ENCODE assay signal across 9 cellular contexts in the genomic region with DNA sequence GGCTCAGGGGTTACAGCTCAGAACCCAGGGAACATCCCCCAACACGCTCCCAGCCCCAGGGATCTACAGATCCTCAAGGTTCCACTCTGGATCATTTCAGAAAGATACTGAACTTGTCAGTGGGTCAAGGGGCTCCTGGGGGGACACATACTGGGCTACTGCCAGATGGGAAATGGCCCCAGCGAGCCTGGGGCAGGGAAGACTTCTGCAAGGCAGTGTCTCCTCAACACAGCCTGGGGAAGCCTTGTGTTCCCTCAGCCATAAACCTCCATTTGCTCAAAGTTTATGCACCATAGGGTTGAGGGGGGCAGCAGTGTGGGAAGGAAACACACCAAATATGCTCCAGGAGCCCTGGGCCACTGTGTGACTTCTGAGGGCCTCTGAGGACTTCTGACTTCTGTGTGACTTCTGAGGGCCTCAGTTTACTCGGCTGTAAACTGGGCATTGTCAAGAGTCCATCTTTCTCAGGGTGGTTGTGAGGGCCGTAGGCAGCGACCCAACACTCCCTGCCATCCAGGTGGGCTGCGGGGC. TPM values are rescaled to one million over a fixed set of nuclear protein-coding genes. Genes with fewer than 3 reads are reported as not detected.
DNase-seq lines count a peak whose midpoint lies in the region; ATAC-seq and TF ChIP-seq lines count a peak whose summit lies in the region.
"Had no signal": no experiment of that assay in that cellular context is flagged by ENCODE, and none has a peak within 500 bp of the region (broad histone marks: within the 10 kb centered on the region; RNA-seq: fewer than 3 reads in every experiment).

No MANE protein-coding gene starts in this region.

- no peaks in the 10 kb centered on the region for H3K27me3 Mint-ChIP-seq in activated T-helper 17 cell treated with anti-CD3 and anti-CD28 coated beads, Interleukin-2, amount 50 U/mL, for 72 hours
- H3K27me3 Mint-ChIP-seq in memory B cell = no peaks in the 10 kb centered on the region

- H3K36me3 ChIP-seq in upper lobe of left lung = no peaks in the 10 kb centered on the region

- TF ChIP-seq CTCF in upper lobe of left lung (IDR thresholded peaks at IDR 0.05) = no peak

- peak overlapping the region; percentile 93 to 96 (median 94) for H3K27ac ChIP-seq in upper lobe of left lung
- H3K27ac ChIP-seq: epithelial cell of prostate had no signal

- H3K4me3 Mint-ChIP-seq in activated T-helper 17 cell treated with anti-CD3 and anti-CD28 coated beads, Interleukin-2, amount 50 U/mL, for 72 hours = peak overlapping the region; percentile 95
- H3K4me3 Mint-ChIP-seq in memory B cell = peak overlapping the region; percentile 86

- no peaks in the 10 kb centered on the region for H3K9me3 Mint-ChIP-seq in activated T-helper 17 cell treated with anti-CD3 and anti-CD28 coated beads, Interleukin-2, amount 50 U/mL, for 72 hours
- no peaks in the 10 kb centered on the region for H3K9me3 Mint-ChIP-seq in memory B cell

- peaks cover 50% of the 10 kb centered on the region for H3K4me1 Mint-ChIP-seq in activated T-helper 17 cell treated with anti-CD3 and anti-CD28 coated beads, Interleukin-2, amount 50 U/mL, for 72 hours
- peaks cover 66% of the 10 kb centered on the region for H3K4me1 Mint-ChIP-seq in memory B cell

- ATAC-seq in left cardiac atrium = no peak
- ATAC-seq in activated T-helper 17 cell treated with anti-CD3 and anti-CD28 coated beads, Interleukin-2, amount 50 U/mL, for 72 hours (replicated peaks) = no peak
- peak; percentile 0 for ATAC-seq in memory B cell (ENCODE audit: low read depth)
- no peak for ATAC-seq in upper lobe of left lung (ENCODE audit: low FRiP score in 2 of 2)
- ATAC-seq in GM18907 (IDR thresholded peaks at IDR 0.05; ENCODE audit: unreplicated experiment) = no peak

- H3K4me3 ChIP-seq in upper lobe of left lung = peak overlapping the region in 3 of 4 donors; percentile 25 to 40 (median 39)

- H3K27me3 ChIP-seq in upper lobe of left lung = no peaks in the 10 kb centered on the region

- whole genome bisulfite sequencing in upper lobe of left lung, 2 donors = 74 to 77% methylated on average over 5 to 6 of the region's 6 CpGs

- peaks cover 31 to 92% (median 62%) of the 10 kb centered on the region in 4 donors for H3K4me1 ChIP-seq in upper lobe of left lung

- H3K36me3 Mint-ChIP-seq in activated T-helper 17 cell treated with anti-CD3 and anti-CD28 coated beads, Interleukin-2, amount 50 U/mL, for 72 hours (ENCODE audit: low read depth) = peaks cover 31% of the 10 kb centered on the region
- H3K36me3 Mint-ChIP-seq in memory B cell = peaks cover 15% of the 10 kb centered on the region

- TF ChIP-seq POLR2A in upper lobe of left lung (IDR thresholded peaks at IDR 0.05) = no peak

- intact Hi-C loops in cardiac septum (cut with DNase I) = no loop called here
- intact Hi-C loops in left cardiac atrium (cut with DNase I) = no loop called here

- no peak for TF ChIP-seq EP300 in upper lobe of left lung (IDR thresholded peaks at IDR 0.05)

- peak overlapping the region; percentile 96 for H3K27ac Mint-ChIP-seq in activated T-helper 17 cell treated with anti-CD3 and anti-CD28 coated beads, Interleukin-2, amount 50 U/mL, for 72 hours
- peak overlapping the region; percentile 96 for H3K27ac Mint-ChIP-seq in memory B cell

- no peaks in the 10 kb centered on the region for H3K9me3 ChIP-seq in upper lobe of left lung

- DNase-seq in cardiac septum (ENCODE audit: low spot score) = peak; percentile 64
- DNase-seq in left cardiac atrium = no peak
- no peak for DNase-seq in memory B cell (ENCODE audit: low spot score in 2 of 2)
- DNase-seq in upper lobe of left lung = no peak
- no peak for DNase-seq in NCI-H510A (lab: John Stamatoyannopoulos, UW)
- no peak for DNase-seq in SIG-M5 (lab: John Stamatoyannopoulos, UW)

RNA-seq across cellular contexts. Expression of a gene that starts 58.4 kb away (rescaled TPM):
- total RNA-seq in cardiac septum (59.7 TPM), left cardiac atrium (10 to 100 TPM; 58.8 to 73.7 TPM), upper lobe of left lung (100 to 1,000 TPM in 1 of 6 donors, 10 to 100 TPM in 5; 51.1 to 105 (median 81.0) TPM)
- total RNA-seq in activated T-helper 17 cell treated with anti-CD3 and anti-CD28 coated beads, Interleukin-2, amount 50 U/mL, for 72 hours = 10 to 100 TPM; 38.0 to 62.9 TPM
